25 cellular contexts compared by ENCODE assay signal in the genomic region with DNA sequence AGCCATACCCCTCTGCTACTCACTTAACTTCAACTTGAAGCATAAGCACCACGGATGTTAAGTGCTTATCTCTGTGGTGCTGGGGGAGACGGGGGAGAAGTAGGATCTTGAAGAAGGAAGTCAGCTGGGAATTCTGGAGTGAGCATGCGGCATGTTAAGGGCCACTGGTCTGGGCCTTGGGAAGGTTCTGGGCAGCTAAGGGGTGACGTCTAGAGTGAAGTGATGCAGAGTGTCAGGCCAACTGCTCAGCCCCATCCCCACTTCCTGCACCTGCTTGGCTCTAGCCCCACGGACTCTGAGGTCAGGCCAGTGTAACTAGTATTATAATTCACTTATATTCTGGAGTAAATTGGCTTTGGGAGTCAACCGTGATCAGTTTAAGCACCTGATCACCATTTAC.
A peak's percentile ranks its signal among the peaks of the same experiment; 100 is the strongest.
DNase-seq lines count a peak whose midpoint lies in the region; ATAC-seq, FAIRE-seq and TF ChIP-seq lines count a peak whose summit lies in the region.
"Had no signal": no experiment of that assay in that cellular context is flagged by ENCODE, and none has a peak within 500 bp of the region (broad histone marks: within the 10 kb centered on the region; RNA-seq: fewer than 3 reads in every experiment).

No MANE protein-coding gene starts in this region.

- no peaks in the 10 kb centered on the region for H3K9me3 Mint-ChIP-seq in stimulated activated naive CD8-positive, alpha-beta T cell treated with anti-CD3 and anti-CD28 coated beads, Interleukin-15, amount 100 ng/mL, for 72 hours
- H3K9me3 Mint-ChIP-seq: HFFc6, IgD-negative memory B cell had no signal

- no peak overlapping the region for H2BK120ac ChIP-seq in trophoblast cell (ENCODE audit: insufficient read depth, low read length, poor library complexity)

- WGBS in trophoblast cell (ENCODE audit: extremely low coverage, insufficient coverage, insufficient read length) = no CpG with 5 or more reads among the region's 6 CpGs
- 80 to 81% methylated on average over 6 of the region's 6 CpGs for WGBS in aorta, 2 donors

- no peak overlapping the region for H3K23ac ChIP-seq in trophoblast cell (ENCODE audit: low read length)

- H3K18ac ChIP-seq in trophoblast cell (ENCODE audit: low read length) = no peak overlapping the region

- no peaks in the 10 kb centered on the region for H3K79me1 ChIP-seq in trophoblast cell (ENCODE audit: low read length)

- no peak for DNase-seq in stimulated activated naive CD8-positive, alpha-beta T cell treated with anti-CD3 and anti-CD28 coated beads, Interleukin-15, amount 100 ng/mL, for 72 hours
- DNase-seq in stimulated activated naive CD8-positive, alpha-beta T cell treated with anti-CD3 and anti-CD28 coated beads, Interleukin-15, Interleukin-2, amounts not matched to agents 100 U/mL and 50 U/mL, for 24 hours = no peak
- DNase-seq in lower lobe of right lung = no peak
- no peak for DNase-seq in trophoblast cell
- DNase-seq in aorta = no peak
- no peak for DNase-seq in GM19239 (ENCODE audit: insufficient read length, low spot score)
- DNase-seq: ACHN; BE2C; C1 segment of cervical spinal cord; CD4-positive, CD25-positive, alpha-beta regulatory T cell; CD8-positive, alpha-beta memory T cell; COR-L47; DMS 273 treated with DMSO at 0.1 percent for 48 hours; DMS53; DND-41; EL; H7; HFFc6 had no signal

- no peak overlapping the region for H2BK5ac ChIP-seq in trophoblast cell (ENCODE audit: low read depth, low read length, poor library complexity)

- peaks cover 8% of the 10 kb centered on the region for H3K27me3 Mint-ChIP-seq in stimulated activated naive CD8-positive, alpha-beta T cell treated with anti-CD3 and anti-CD28 coated beads, Interleukin-15, amount 100 ng/mL, for 72 hours
- H3K27me3 Mint-ChIP-seq: CD4-positive, CD25-positive, alpha-beta regulatory T cell had no signal

- H3K4me3 Mint-ChIP-seq in stimulated activated naive CD8-positive, alpha-beta T cell treated with anti-CD3 and anti-CD28 coated beads, Interleukin-15, amount 100 ng/mL, for 72 hours = no peak overlapping the region
- H3K4me3 Mint-ChIP-seq: CD4-positive, CD25-positive, alpha-beta regulatory T cell; CD8-positive, alpha-beta memory T cell; GM23338; HFFc6; IgD-negative memory B cell had no signal

- H3K4me2 ChIP-seq in trophoblast cell (ENCODE audit: low read length) = no peak overlapping the region
- H3K4me2 ChIP-seq: GM23338 had no signal

- no peak overlapping the region for H2AK5ac ChIP-seq in trophoblast cell (ENCODE audit: low read length)

- H3K36me3 ChIP-seq in lower lobe of right lung = no peaks in the 10 kb centered on the region
- H3K36me3 ChIP-seq in trophoblast cell (ENCODE audit: control insufficient read depth in 1 of 2, insufficient read depth in 2 of 2, low read length in 2 of 2) = no peaks in the 10 kb centered on the region
- no peaks in the 10 kb centered on the region for H3K36me3 ChIP-seq in aorta (ENCODE audit: control insufficient read depth in 1 of 2, insufficient read depth in 2 of 2, low read length in 1 of 2)
- H3K36me3 ChIP-seq: BE2C had no signal

- peak overlapping the region; percentile 29 for H3K27ac ChIP-seq in lower lobe of right lung
- no peak overlapping the region for H3K27ac ChIP-seq in trophoblast cell (ENCODE audit: low read depth, low read length)
- no peak overlapping the region for H3K27ac ChIP-seq in aorta (ENCODE audit: low read depth in 1 of 2, low read length in 2 of 2)
- H3K27ac ChIP-seq: HL-60 had no signal

- H4K12ac ChIP-seq in trophoblast cell (ENCODE audit: low read depth, low read length) = no peak overlapping the region

- no peak overlapping the region for H3K4me3 ChIP-seq in lower lobe of right lung
- no peak overlapping the region for H3K4me3 ChIP-seq in trophoblast cell (ENCODE audit: low read depth, low read length)
- no peak overlapping the region for H3K4me3 ChIP-seq in aorta (ENCODE audit: low read length in 2 of 2)
- H3K4me3 ChIP-seq: GM12878, GM23338 had no signal

- H3K9me3 ChIP-seq in lower lobe of right lung (no peaks in the 10 kb centered on the region), trophoblast cell (ENCODE audit: insufficient read depth, low read depth, low read length) (no peaks in the 10 kb centered on the region), aorta (ENCODE audit: control insufficient read depth, low read length) (no peaks in the 10 kb centered on the region)
- H3K9me3 ChIP-seq: BE2C had no signal

- no peak overlapping the region for H4K8ac ChIP-seq in trophoblast cell (ENCODE audit: low read depth, low read length)

- H3K4me1 Mint-ChIP-seq in stimulated activated naive CD8-positive, alpha-beta T cell treated with anti-CD3 and anti-CD28 coated beads, Interleukin-15, amount 100 ng/mL, for 72 hours = no peaks in the 10 kb centered on the region
- H3K4me1 Mint-ChIP-seq: CD4-positive, CD25-positive, alpha-beta regulatory T cell; CD8-positive, alpha-beta memory T cell; IgD-negative memory B cell had no signal

- no peaks in the 10 kb centered on the region for H3K79me2 ChIP-seq in trophoblast cell (ENCODE audit: control insufficient read depth, insufficient read depth, low read length, poor library complexity)

- H3K4me1 ChIP-seq in lower lobe of right lung (no peaks in the 10 kb centered on the region), trophoblast cell (ENCODE audit: control insufficient read depth in 1 of 2, insufficient read depth in 2 of 2, low read length in 2 of 2) (no peaks in the 10 kb centered on the region), aorta (ENCODE audit: control insufficient read depth in 1 of 2, insufficient read depth in 2 of 2, low read length in 2 of 2) (no peaks in the 10 kb centered on the region)
- H3K4me1 ChIP-seq: BE2C had no signal

- H2BK12ac ChIP-seq in trophoblast cell (ENCODE audit: low read length) = no peak overlapping the region

- no peak overlapping the region for H4K91ac ChIP-seq in trophoblast cell (ENCODE audit: low read depth, low read length)

- H2AFZ ChIP-seq in trophoblast cell (ENCODE audit: insufficient read depth, low read length, poor library complexity) = no peak overlapping the region
- H2AFZ ChIP-seq: GM23338 had no signal

- H3K4ac ChIP-seq in trophoblast cell (ENCODE audit: low read depth, low read length) = no peak overlapping the region

- FAIRE-seq in GM19239 (lab: Jason Lieb, UNC) = no peak
- FAIRE-seq: A204.1, GM12878 had no signal

- intact Hi-C loops in lower lobe of right lung (cut with DNase I) = no loop called here
- intact Hi-C loops in aorta (cut with DNase I) = no loop called here

- peak overlapping the region; percentile 47 for H3K9ac ChIP-seq in trophoblast cell (ENCODE audit: low read length)

- peak overlapping the region; percentile 53 to 85 for H3K27ac Mint-ChIP-seq in stimulated activated naive CD8-positive, alpha-beta T cell treated with anti-CD3 and anti-CD28 coated beads, Interleukin-15, amount 100 ng/mL, for 72 hours
- H3K27ac Mint-ChIP-seq: CD4-positive, CD25-positive, alpha-beta regulatory T cell; GM23338; HFFc6; IgD-negative memory B cell had no signal

- no peak for TF ChIP-seq CTCF in lower lobe of right lung (IDR thresholded peaks at IDR 0.05)

- ATAC-seq in stimulated activated naive CD8-positive, alpha-beta T cell treated with anti-CD3 and anti-CD28 coated beads, Interleukin-15, amount 100 ng/mL, for 72 hours = no peak
- ATAC-seq in stimulated activated naive CD8-positive, alpha-beta T cell treated with anti-CD3 and anti-CD28 coated beads, Interleukin-15, Interleukin-2, amounts not matched to agents 100 U/mL and 50 U/mL, for 24 hours = no peak
- peak; percentile 65 to 77 for ATAC-seq in lower lobe of right lung
- ATAC-seq in GM18907 (IDR thresholded peaks at IDR 0.05; ENCODE audit: unreplicated experiment) = no peak
- no peak for ATAC-seq in aorta (ENCODE audit: low FRiP score)
- ATAC-seq: GM12878, GM23338, HCT116 had no signal

- no peak overlapping the region for H3K14ac ChIP-seq in trophoblast cell (ENCODE audit: low read length)

- H3K27me3 ChIP-seq in lower lobe of right lung (ENCODE audit: low read depth) (no peaks in the 10 kb centered on the region), trophoblast cell (ENCODE audit: insufficient read depth, low read length) (no peaks in the 10 kb centered on the region), aorta (ENCODE audit: control insufficient read depth in 1 of 2, insufficient read depth in 2 of 2, low read length in 1 of 2) (no peaks in the 10 kb centered on the region)
- H3K27me3 ChIP-seq: BE2C had no signal

Comparison
In these comparisons a context has a peak if more than half of its experiments do, and no peak if none do; other contexts are left out.
1. ATAC-seq: peak in lower lobe of right lung (2 of 2); none in stimulated activated naive CD8-positive, alpha-beta T cell treated with anti-CD3 and anti-CD28 coated beads, Interleukin-15, amount 100 ng/mL, for 72 hours (single experiment), stimulated activated naive CD8-positive, alpha-beta T cell treated with anti-CD3 and anti-CD28 coated beads, Interleukin-15, Interleukin-2, amounts not matched to agents 100 U/mL and 50 U/mL, for 24 hours (single experiment), GM18907 (single experiment) and aorta (single experiment).